Comparison of ENCODE assay signal across 6 cellular contexts in genomic region chr4:986428-986948, GRCh38. TPM values are rescaled to one million over a fixed set of nuclear protein-coding genes. Genes with fewer than 3 reads are reported as not detected.
DNase-seq lines count a peak whose midpoint lies in the region; ATAC-seq and TF ChIP-seq lines count a peak whose summit lies in the region.

No MANE protein-coding gene starts in this region.

- H3K27me3 Mint-ChIP-seq in T-helper 1 cell treated with Interleukin-12 subunit alpha and Interleukin-12 subunit beta and Interleukin-4 antibody, amounts not matched to agents 30 μg/mL and 1 μg/mL, for 36 hours (ENCODE audit: low read depth): no peaks in the 10 kb centered on the region
- no peaks in the 10 kb centered on the region for H3K27me3 Mint-ChIP-seq in activated CD4-positive, alpha-beta memory T cell treated with anti-CD3 and anti-CD28 coated beads for 36 hours

- peak in 3 of 4 donors; percentile 1 to 2 (median 1) for ATAC-seq in right lobe of liver

- H3K27ac ChIP-seq in right lobe of liver: peak overlapping the region; percentile 16 to 81 (median 73)

- peaks cover 0 to 27% (median 11%) of the 10 kb centered on the region in 4 donors for H3K4me1 ChIP-seq in right lobe of liver

- CTCF ChIA-PET in activated CD4-positive, alpha-beta memory T cell treated with anti-CD3 and anti-CD28 coated beads for 36 hours (lab: Charles Lee): interaction anchor here (1.0 to 2.8 kb wide), 6 partner anchors 56 to 281 kb away, joined by 3 to 25 read pairs (median 4); partner anchors contain the start of genes GAK and TMEM175

- H3K27ac Mint-ChIP-seq in T-helper 1 cell treated with Interleukin-12 subunit alpha and Interleukin-12 subunit beta and Interleukin-4 antibody, amounts not matched to agents 30 μg/mL and 1 μg/mL, for 36 hours: peak overlapping the region; percentile 85
- H3K27ac Mint-ChIP-seq in activated CD4-positive, alpha-beta memory T cell treated with anti-CD3 and anti-CD28 coated beads for 36 hours: peak overlapping the region; percentile 72

- no peaks in the 10 kb centered on the region for H3K36me3 Mint-ChIP-seq in T-helper 1 cell treated with Interleukin-12 subunit alpha and Interleukin-12 subunit beta and Interleukin-4 antibody, amounts not matched to agents 30 μg/mL and 1 μg/mL, for 36 hours (ENCODE audit: low read depth)
- H3K36me3 Mint-ChIP-seq in activated CD4-positive, alpha-beta memory T cell treated with anti-CD3 and anti-CD28 coated beads for 36 hours: no peaks in the 10 kb centered on the region

- H3K27me3 ChIP-seq in right lobe of liver: no peaks in the 10 kb centered on the region

- H3K9me3 Mint-ChIP-seq in T-helper 1 cell treated with Interleukin-12 subunit alpha and Interleukin-12 subunit beta and Interleukin-4 antibody, amounts not matched to agents 30 μg/mL and 1 μg/mL, for 36 hours: no peaks in the 10 kb centered on the region
- no peaks in the 10 kb centered on the region for H3K9me3 Mint-ChIP-seq in activated CD4-positive, alpha-beta memory T cell treated with anti-CD3 and anti-CD28 coated beads for 36 hours

- under 1% methylated on average over 9 of the region's 20 CpGs for WGBS in right lobe of liver (ENCODE audit: insufficient coverage, low coverage, low lambda C conversion rate, missing lambda C conversion rate)

- DNase-seq in T-helper 1 cell (no peak), right lobe of liver (no peak), T-helper 9 cell (no peak), activated gamma-delta T cell treated with Interleukin-2 at 50 U/mL for 16 hours (no peak)
- no peak for DNase-seq in activated CD4-positive, alpha-beta memory T cell treated with anti-CD3 and anti-CD28 coated beads for 36 hours

- no peak for TF ChIP-seq CTCF in right lobe of liver (IDR thresholded peaks at IDR 0.05)

- peak overlapping the region; percentile 91 for H3K4me3 Mint-ChIP-seq in T-helper 1 cell treated with Interleukin-12 subunit alpha and Interleukin-12 subunit beta and Interleukin-4 antibody, amounts not matched to agents 30 μg/mL and 1 μg/mL, for 36 hours
- H3K4me3 Mint-ChIP-seq in activated CD4-positive, alpha-beta memory T cell treated with anti-CD3 and anti-CD28 coated beads for 36 hours: peak overlapping the region; percentile 88

- H3K4me1 Mint-ChIP-seq in T-helper 1 cell treated with Interleukin-12 subunit alpha and Interleukin-12 subunit beta and Interleukin-4 antibody, amounts not matched to agents 30 μg/mL and 1 μg/mL, for 36 hours (ENCODE audit: low read depth): peaks cover 12% of the 10 kb centered on the region
- peaks cover 21% of the 10 kb centered on the region for H3K4me1 Mint-ChIP-seq in activated CD4-positive, alpha-beta memory T cell treated with anti-CD3 and anti-CD28 coated beads for 36 hours (ENCODE audit: low read depth)

- H3K36me3 ChIP-seq in right lobe of liver: peaks cover 0 to 16% (median 4%) of the 10 kb centered on the region in 4 donors

- peak overlapping the region; percentile 58 to 80 (median 72) for H3K4me3 ChIP-seq in right lobe of liver

- H3K9me3 ChIP-seq in right lobe of liver: no peaks in the 10 kb centered on the region

- intact Hi-C loops in activated CD4-positive, alpha-beta memory T cell treated with anti-CD3 and anti-CD28 coated beads for 36 hours (cut with micrococcal nuclease): loop anchor here (2.0 kb wide), 1 partner anchor 244 kb away; no protein-coding TSS in a partner anchor
- intact Hi-C loops in right lobe of liver (cut with DNase I): no loop called here

- POLR2A ChIA-PET in activated CD4-positive, alpha-beta memory T cell treated with anti-CD3 and anti-CD28 coated beads for 36 hours (lab: Charles Lee): interaction anchor here (1.2 to 1.4 kb wide), 2 partner anchors 23 to 54 kb away, joined by 3 to 5 read pairs; partner anchors contain the start of genes GAK and TMEM175

- no peak for TF ChIP-seq POLR2A in right lobe of liver (IDR thresholded peaks at IDR 0.05)

RNA-seq across cellular contexts. Expression of gene IDUA, which starts 0.4 kb away (rescaled TPM):
- total RNA-seq in activated CD4-positive, alpha-beta memory T cell treated with anti-CD3 and anti-CD28 coated beads for 36 hours: 10 to 100 TPM in 1 of 2 experiments, 1 to 10 TPM in 1; 9.0 to 10.1 TPM
- total RNA-seq in right lobe of liver: 10 to 100 TPM in 3 of 6 experiments, 1 to 10 TPM in 3; 4.7 to 15.1 (median 11.0) TPM

RNA-seq across cellular contexts. Expression of gene SLC26A1, which starts 6.7 kb away (rescaled TPM):
- total RNA-seq in activated CD4-positive, alpha-beta memory T cell treated with anti-CD3 and anti-CD28 coated beads for 36 hours: not detected
- 10 to 100 TPM in 5 of 6 experiments, 1 to 10 TPM in 1; 9.6 to 30.9 (median 23.0) TPM for total RNA-seq in right lobe of liver

RNA-seq across cellular contexts. Expression of gene DGKQ, which starts 13.1 kb away (rescaled TPM):
- total RNA-seq in activated CD4-positive, alpha-beta memory T cell treated with anti-CD3 and anti-CD28 coated beads for 36 hours: 10 to 100 TPM; 11.1 to 11.4 TPM
- total RNA-seq in right lobe of liver: 10 to 100 TPM in 1 of 6 experiments, 1 to 10 TPM in 5; 4.6 to 10.5 (median 5.7) TPM

RNA-seq across cellular contexts. Expression of gene FGFRL1, which starts 24.9 kb away (rescaled TPM):
- total RNA-seq in activated CD4-positive, alpha-beta memory T cell treated with anti-CD3 and anti-CD28 coated beads for 36 hours: 10 to 100 TPM; 12.2 to 15.1 TPM
- total RNA-seq in right lobe of liver: 10 to 100 TPM; 27.9 to 60.1 (median 45.7) TPM

RNA-seq across cellular contexts. Expression of gene TMEM175, which starts 54.2 kb away (rescaled TPM):
- 10 to 100 TPM; 13.8 to 15.8 TPM for total RNA-seq in activated CD4-positive, alpha-beta memory T cell treated with anti-CD3 and anti-CD28 coated beads for 36 hours
- 10 to 100 TPM; 22.0 to 31.8 (median 23.6) TPM for total RNA-seq in right lobe of liver

Comparison
In these comparisons a context has a peak if more than half of its experiments do, and no peak if none do; other contexts are left out.
1. RNA of gene SLC26A1, which starts 6.7 kb away (total RNA-seq): 9.6 to 30.9 TPM in right lobe of liver; not detected in activated CD4-positive, alpha-beta memory T cell treated with anti-CD3 and anti-CD28 coated beads for 36 hours; every median in the first group is over 4 times any median in the second.